8 cellular contexts compared by ENCODE assay signal in the genomic region with DNA sequence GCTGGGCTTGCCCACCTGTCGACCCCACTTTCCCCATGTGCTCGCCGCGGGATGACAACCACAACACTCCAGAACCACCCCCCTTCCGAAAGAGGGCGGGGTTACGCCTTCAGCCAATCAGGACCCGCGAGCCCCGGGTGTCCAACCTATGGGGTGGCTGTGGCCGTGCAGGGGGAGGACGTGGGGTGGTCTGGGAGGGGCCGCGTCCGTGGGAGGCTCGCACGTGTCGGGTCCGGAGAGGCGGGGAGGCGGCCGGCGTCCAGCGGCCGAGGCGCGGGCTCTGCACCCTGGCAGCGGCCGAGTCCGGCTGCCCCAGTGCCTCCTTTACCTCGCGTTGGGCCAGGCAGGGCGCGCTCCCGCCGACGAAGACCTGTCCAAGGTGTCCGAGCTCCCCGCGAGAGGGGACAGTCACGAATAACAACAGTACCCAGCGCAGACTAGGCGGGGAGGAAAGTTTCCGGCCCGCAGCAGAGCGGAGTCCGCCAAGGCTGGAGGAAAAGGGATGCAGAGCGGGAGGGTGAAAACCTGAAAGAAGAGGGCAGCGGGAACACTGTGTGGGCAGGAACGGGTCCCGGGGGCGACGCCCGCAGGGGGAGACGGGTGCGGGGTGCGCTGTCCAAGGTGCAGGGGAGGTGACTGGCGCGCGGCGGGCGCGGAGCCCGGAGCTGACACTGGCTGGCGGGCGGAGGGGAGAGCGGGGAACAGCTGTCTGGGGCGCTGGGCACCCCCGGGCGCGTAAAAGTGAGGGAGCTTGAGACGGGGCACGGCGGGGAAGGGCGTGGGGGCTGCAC. TPM values are rescaled to one million over a fixed set of nuclear protein-coding genes. Genes with fewer than 3 reads are reported as not detected.
DNase-seq lines count a peak whose midpoint lies in the region; ATAC-seq and TF ChIP-seq lines count a peak whose summit lies in the region.

No MANE protein-coding gene starts in this region.

- no peaks in the 10 kb centered on the region for H3K36me3 ChIP-seq in H7 (replicated peaks; ENCODE audit: control insufficient read depth, insufficient read depth, low read length)
- no peaks in the 10 kb centered on the region for H3K36me3 ChIP-seq in PC-3 (ENCODE audit: low read depth, low read length)
- no peaks in the 10 kb centered on the region for H3K36me3 ChIP-seq in rectal smooth muscle tissue (ENCODE audit: control insufficient read depth, insufficient read depth, low read length)

- no TSS peak for BruUV-seq in PC-3 (replicated peaks; lab: Mats Ljungman, UMichigan)

- H3K9ac ChIP-seq in PC-3 (ENCODE audit: low read length): peak overlapping the region; percentile 12; the same call in 1 of the 2 replicates
- H3K9ac ChIP-seq in rectal smooth muscle tissue (ENCODE audit: low read length): peak overlapping the region; percentile 10

- ATAC-seq in PC-3 (peak; percentile 56), HG03565 (IDR thresholded peaks at IDR 0.05; ENCODE audit: unreplicated experiment) (no peak)

- DNase-seq in C1 segment of cervical spinal cord (lab: John Stamatoyannopoulos, UW) (peak in 13 of 14 donors; percentile 42 to 90 (median 84)), H7 (peak; percentile 81), PC-3 (peak; percentile 48), T47D (ENCODE audit: low read depth in 1 of 2, low spot score in 1 of 2) (peak; percentile 50 to 87), NCI-H2196 treated with DMSO at 0.1 percent for 48 hours (lab: John Stamatoyannopoulos, UW; ENCODE audit: unreplicated experiment) (no peak)

- in situ Hi-C loops in T47D (cut with HindIII; ENCODE audit: low pct_unique_long_range_greater_than_20kb, low sequenced_read_pairs): no loop called here

- H3K4me1 ChIP-seq in PC-3 (ENCODE audit: insufficient read depth, low read length) (peaks cover 7% of the 10 kb centered on the region; the same call in 1 of the 2 replicates), rectal smooth muscle tissue (ENCODE audit: control insufficient read depth, insufficient read depth, low read length) (peaks cover 12% of the 10 kb centered on the region)

- H3K79me2 ChIP-seq in PC-3 (ENCODE audit: low read length): no peaks in the 10 kb centered on the region

- no peaks in the 10 kb centered on the region for H3K9me3 ChIP-seq in PC-3 (ENCODE audit: low read length)

- no peaks in the 10 kb centered on the region for H3K9me2 ChIP-seq in PC-3 (replicated peaks; ENCODE audit: low read length)

- POLR2A ChIA-PET in PC-3 (lab: Charles Lee; ENCODE audit: unreplicated experiment): interaction anchor here (0.5 to 0.6 kb wide), 2 partner anchors 27 to 96 kb away, joined by 3 to 4 read pairs; no protein-coding TSS in a partner anchor

- H3K4me2 ChIP-seq in PC-3 (ENCODE audit: low read length): peak overlapping the region; percentile 95

- H2AFZ ChIP-seq in PC-3 (ENCODE audit: low read length): peak overlapping the region; percentile 92

- peaks cover 39% of the 10 kb centered on the region for H3K27me3 ChIP-seq in H7 (ENCODE audit: control insufficient read depth, insufficient read depth, low read length)
- H3K27me3 ChIP-seq in PC-3 (ENCODE audit: low read length): no peaks in the 10 kb centered on the region
- H3K27me3 ChIP-seq in rectal smooth muscle tissue (ENCODE audit: control insufficient read depth, insufficient read depth, low read length): no peaks in the 10 kb centered on the region

- H3K27ac ChIP-seq in PC-3 (ENCODE audit: low read length) (no peak overlapping the region), rectal smooth muscle tissue (ENCODE audit: low read depth, low read length) (peak overlapping the region; percentile 89)

- CTCF ChIA-PET in PC-3 (lab: Charles Lee): interaction anchor here (0.7 kb wide), 1 partner anchor 129 kb away, joined by 6 read pairs; no protein-coding TSS in a partner anchor

- intact Hi-C loops in PC-3 (cut with micrococcal nuclease): loop anchor here (5.0 to 10.0 kb wide), 3 partner anchors 101 to 484 kb away; no protein-coding TSS in a partner anchor

- TF ChIP-seq CTCF in PC-3 (conservative IDR thresholded peaks at IDR 0.05; ENCODE audit: low read depth, low read length): no peak

- H3F3A ChIP-seq in PC-3 (ENCODE audit: low read length, unreplicated experiment): no peaks in the 10 kb centered on the region

- H4K20me1 ChIP-seq in PC-3 (ENCODE audit: low read length): no peaks in the 10 kb centered on the region

- H3K4me3 ChIP-seq in H7 (ENCODE audit: insufficient read depth, low read depth, low read length): peak overlapping the region; percentile 61
- peak overlapping the region; percentile 79 for H3K4me3 ChIP-seq in PC-3 (ENCODE audit: low read length)
- H3K4me3 ChIP-seq in iPS-11a (ENCODE audit: low read depth, low read length): peak overlapping the region; percentile 55
- H3K4me3 ChIP-seq in rectal smooth muscle tissue (ENCODE audit: low read length): peak overlapping the region; percentile 82

RNA-seq across cellular contexts. Expression of a gene that starts 0.9 kb away (rescaled TPM):
- 0.04 and 0.07 TPM in 2 replicates for total RNA-seq in H7 (2014; rRNA removed; shearing (Covaris generic))
- total RNA-seq in PC-3 (2014; rRNA removed): 0.81 and 0.95 TPM in 2 replicates
